23 cellular contexts compared by ENCODE assay signal in genomic region chr6:128474933-128475332, GRCh38.
"Had no signal": no experiment of that assay in that cellular context is flagged by ENCODE, and none has a peak within 500 bp of the region (broad histone marks: within the 10 kb centered on the region; RNA-seq: fewer than 3 reads in every experiment).

No MANE protein-coding gene starts in this region.

- H3K4me1 ChIP-seq: prostate gland, thyroid gland had no signal

- H3K27me3 Mint-ChIP-seq: natural killer cell treated with Interleukin-12 subunit alpha and Interleukin-12 subunit beta and Interleukin-15 and Interleukin-18, amount 100 ng/mL, for 72 hours had no signal

- H3K4me3 ChIP-seq: coronary artery, gastroesophageal sphincter, heart left ventricle, hepatocyte, prostate gland, right atrium auricular region, smooth muscle cell, stomach, thyroid gland, vagina had no signal

- H3K4me2 ChIP-seq: hepatocyte, smooth muscle cell had no signal

- H3K4me3 Mint-ChIP-seq: effector memory CD8-positive, alpha-beta T cell; natural killer cell treated with Interleukin-12 subunit alpha and Interleukin-12 subunit beta and Interleukin-15 and Interleukin-18, amount 100 ng/mL, for 72 hours; neural crest cell had no signal

- ATAC-seq: effector memory CD8-positive, alpha-beta T cell; esophagus mucosa; gastroesophageal sphincter; heart left ventricle; left lobe of liver; natural killer cell treated with Interleukin-12 subunit alpha and Interleukin-12 subunit beta and Interleukin-15 and Interleukin-18, amount 100 ng/mL, for 72 hours; sciatic nerve had no signal

- H3K9me3 ChIP-seq: gastroesophageal sphincter, heart left ventricle, prostate gland, right atrium auricular region, stomach, thyroid gland, vagina had no signal

- H3K36me3 Mint-ChIP-seq: natural killer cell treated with Interleukin-12 subunit alpha and Interleukin-12 subunit beta and Interleukin-15 and Interleukin-18, amount 100 ng/mL, for 72 hours had no signal

- FAIRE-seq: endometrium, kidney had no signal

- H2AFZ ChIP-seq: hepatocyte had no signal

- H3K27ac ChIP-seq: coronary artery, gastroesophageal sphincter, heart left ventricle, hepatocyte, prostate gland, right atrium auricular region, stomach, thyroid gland, vagina had no signal

- H3K27ac Mint-ChIP-seq: effector memory CD8-positive, alpha-beta T cell; natural killer cell treated with Interleukin-12 subunit alpha and Interleukin-12 subunit beta and Interleukin-15 and Interleukin-18, amount 100 ng/mL, for 72 hours had no signal

- H3K36me3 ChIP-seq: gastroesophageal sphincter, heart left ventricle, prostate gland, right atrium auricular region, stomach, thyroid gland, vagina had no signal

- DNase-seq: effector memory CD8-positive, alpha-beta T cell; heart left ventricle; kidney; stimulated activated CD4-positive, alpha-beta T cell treated with anti-CD3 and anti-CD28 coated beads, Interleukin-12 subunit alpha, Interleukin-12 subunit beta, amount 100 ng/mL, for 4 hours; stimulated activated CD4-positive, alpha-beta T cell treated with anti-CD3 and anti-CD28 coated beads, Interleukin-1b, Interleukin-23, amount 100 ng/mL, for 48 hours; stimulated activated CD4-positive, alpha-beta T cell treated with anti-CD3 and anti-CD28 coated beads, Interleukin-4, amount 100 ng/mL, for 1 hour; stimulated activated CD8-positive, alpha-beta memory T cell treated with anti-CD3 and anti-CD28 coated beads, Interleukin-4, amount 100 ng/mL, for 48 hours; stimulated activated naive CD4-positive, alpha-beta T cell; stomach; thyroid gland had no signal

- H3K27me3 ChIP-seq: gastroesophageal sphincter, heart left ventricle, hepatocyte, right atrium auricular region, stomach, thyroid gland, vagina had no signal

- H3K9me3 Mint-ChIP-seq: effector memory CD8-positive, alpha-beta T cell; natural killer cell treated with Interleukin-12 subunit alpha and Interleukin-12 subunit beta and Interleukin-15 and Interleukin-18, amount 100 ng/mL, for 72 hours; neural crest cell had no signal
